ENCODE assay signal across 8 cellular contexts in the genomic region with DNA sequence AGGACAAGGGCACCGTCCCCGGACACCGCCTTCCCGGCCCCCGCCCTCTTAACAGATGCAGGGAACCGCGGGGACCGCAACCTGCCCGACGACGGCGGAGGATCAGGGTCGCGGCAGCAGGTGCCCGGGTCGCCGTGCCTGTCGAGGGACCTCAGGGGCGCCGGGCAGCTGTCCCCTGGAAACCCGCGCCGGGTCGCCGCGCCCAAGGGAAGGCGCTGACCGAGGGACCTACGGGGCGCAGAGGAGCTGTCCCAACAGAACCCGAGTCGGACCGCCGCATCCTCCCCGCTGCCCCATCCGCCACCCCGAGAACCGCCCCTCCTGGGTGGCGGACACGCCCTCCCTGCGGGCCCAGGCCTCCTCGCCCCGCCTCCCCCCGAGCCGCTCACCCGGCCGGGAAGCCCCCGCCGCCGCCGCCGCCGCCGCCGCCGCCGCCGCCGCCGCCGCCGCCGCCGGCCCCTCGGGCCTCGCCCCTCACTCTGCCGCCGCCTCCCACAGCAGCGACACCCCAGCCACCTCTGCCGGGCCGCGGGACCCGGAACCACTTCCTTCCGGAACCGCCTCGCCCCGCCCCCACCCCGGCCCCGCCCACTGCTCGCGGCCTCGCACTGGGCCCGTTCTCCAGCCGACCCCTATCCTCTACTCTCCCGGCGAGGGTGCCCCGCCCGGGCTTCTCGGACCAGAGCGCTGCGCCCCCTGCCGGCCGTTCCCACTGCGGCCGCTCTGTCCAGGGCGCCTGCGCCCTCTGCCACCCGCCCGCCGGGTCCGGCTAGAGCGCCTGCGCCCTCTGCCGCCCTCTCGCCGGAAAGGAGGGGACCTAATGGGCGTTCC. TPM values are rescaled to one million over a fixed set of nuclear protein-coding genes. Genes with fewer than 3 reads are reported as not detected.
DNase-seq lines count a peak whose midpoint lies in the region; ATAC-seq, FAIRE-seq and TF ChIP-seq lines count a peak whose summit lies in the region.

A gene (minus strand): TSS at position 543 of the 831 bp plus-strand sequence. CDS start 20,797 bp downstream, outside the sequence.

- H3K4me3 ChIP-seq in adrenal gland (peak within 1 kb of the TSS in 3 of 4 donors; percentile 25 to 85 (median 43)), left ventricle myocardium inferior (peak within 1 kb of the TSS; percentile 82), psoas muscle (peak within 1 kb of the TSS; percentile 87), urinary bladder (ENCODE audit: low read depth, low read length) (peak within 1 kb of the TSS; percentile 80)

- peak; percentile 48 for FAIRE-seq in GM12891 (lab: Jason Lieb, UNC)

- 0 to 27% (median 20%) methylated on average over 3 to 68 of the region's 107 CpGs; no CpG with 5 or more reads in 1 of the 4 donors for WGBS in adrenal gland, 4 donors
- 0 to 17% (median 0%) methylated on average over 1 to 85 of the region's 107 CpGs for WGBS in psoas muscle, 3 donors
- under 1% methylated on average over 70 of the region's 107 CpGs for WGBS in urinary bladder

- H3K27ac ChIP-seq in adrenal gland (peak within 1 kb of the TSS in 3 of 5 donors; percentile 43 to 95 (median 65)), left ventricle myocardium inferior (replicated peaks) (peak within 1 kb of the TSS; percentile 79), psoas muscle (peak within 1 kb of the TSS; percentile 83), urinary bladder (ENCODE audit: low read depth) (peak within 1 kb of the TSS; percentile 41)

- DNase-seq in GM12891 (ENCODE audit: insufficient read length, low spot score) (peak; percentile 88), NCI-H1105 treated with DMSO at 0.1 percent for 48 hours (lab: John Stamatoyannopoulos, UW) (peak; percentile 86), SW480 (ENCODE audit: low spot score) (peak; percentile 84), adrenal gland (peak; percentile 86 to 92 (median 89)), left ventricle myocardium inferior (peak; percentile 88), psoas muscle (peak; percentile 90 to 95)

- ATAC-seq in HG02759 (IDR thresholded peaks at IDR 0.05; ENCODE audit: unreplicated experiment) (peak; percentile 96), psoas muscle (peak; percentile 95 to 99 (median 96))

- no peaks in the 10 kb centered on the region for H3K9me3 ChIP-seq in adrenal gland (replicated peaks in 1 of 3)
- H3K9me3 ChIP-seq in left ventricle myocardium inferior (replicated peaks): no peaks in the 10 kb centered on the region
- no peaks in the 10 kb centered on the region for H3K9me3 ChIP-seq in psoas muscle

- H3K27me3 ChIP-seq in adrenal gland: peaks cover 6% of the 10 kb centered on the region
- H3K27me3 ChIP-seq in left ventricle myocardium inferior (ENCODE audit: low read depth): no peaks in the 10 kb centered on the region
- H3K27me3 ChIP-seq in psoas muscle (ENCODE audit: insufficient read depth in 3 of 3, low read length in 2 of 3): peaks cover 0 to 8% (median 0%) of the 10 kb centered on the region in 3 donors

- TF ChIP-seq POLR2A in GM12891 (IDR thresholded peaks at IDR 0.05; ENCODE audit: low read depth, low read length) (no peak), adrenal gland (IDR thresholded peaks at IDR 0.05) (peak in 1 of 2 donors; percentile 9)

- H3K4me1 ChIP-seq in adrenal gland (replicated peaks in 1 of 2) (no peaks in the 10 kb centered on the region), left ventricle myocardium inferior (peaks cover 25% of the 10 kb centered on the region), psoas muscle (no peaks in the 10 kb centered on the region), urinary bladder (ENCODE audit: insufficient read depth) (no peaks in the 10 kb centered on the region)

- H3K36me3 ChIP-seq in adrenal gland (replicated peaks in 1 of 2): no peaks in the 10 kb centered on the region
- no peaks in the 10 kb centered on the region for H3K36me3 ChIP-seq in left ventricle myocardium inferior
- H3K36me3 ChIP-seq in psoas muscle (ENCODE audit: insufficient read depth in 1 of 2, low read depth in 1 of 2): no peaks in the 10 kb centered on the region
- H3K36me3 ChIP-seq in urinary bladder (ENCODE audit: insufficient read depth): peaks cover under 1% of the 10 kb centered on the region

- intact Hi-C loops in adrenal gland (cut with DNase I) (loop anchor here in 1 of 2 donors (5.0 kb wide), 1 partner anchor 88 kb away; no protein-coding TSS in a partner anchor), left ventricle myocardium inferior (cut with micrococcal nuclease) (no loop called here), psoas muscle (cut with DNase I) (loop anchor here in 1 of 2 donors (5.0 kb wide), 1 partner anchor 83 kb away; no protein-coding TSS in a partner anchor)

- peak; percentile 48 to 87 (median 62) for TF ChIP-seq CTCF in adrenal gland (IDR thresholded peaks at IDR 0.05)
- peak; percentile 81 for TF ChIP-seq CTCF in left ventricle myocardium inferior (IDR thresholded peaks at IDR 0.05; ENCODE audit: borderline replicate concordance)
- peak; percentile 75 for TF ChIP-seq CTCF in psoas muscle (IDR thresholded peaks at IDR 0.05)

TF ChIP-seq in GM12891, 5 proteins besides CTCF, POLR2A, EP300 and RAD21:
- TF ChIP-seq PAX5 (IDR thresholded peaks at IDR 0.05; ENCODE audit: insufficient read depth, low read length, severe bottlenecking) (no peak), TAF1 (IDR thresholded peaks at IDR 0.05; ENCODE audit: low read depth, low read length) (no peak), POLR2AphosphoS5 (IDR thresholded peaks at IDR 0.05; ENCODE audit: low read depth, low read length) (no peak), POU2F2 (IDR thresholded peaks at IDR 0.05; ENCODE audit: low read depth, low read length) (no peak), SPI1 (IDR thresholded peaks at IDR 0.05; ENCODE audit: low read depth, low read length) (no peak)

RNA-seq across cellular contexts. Expression of the gene that starts here (rescaled TPM):
- polyA plus RNA-seq in GM12891 (2012; ENCODE audit: low read depth, missing spikeins): 0.89 TPM
- total RNA-seq in adrenal gland (1 to 10 TPM; 1.4 to 9.1 (median 5.4) TPM), left ventricle myocardium inferior (7.7 TPM), psoas muscle (1 to 10 TPM; 6.2 to 8.2 (median 7.0) TPM), urinary bladder (25.6 TPM)
- polyA plus RNA-seq in adrenal gland (1 to 10 TPM; 2.8 to 5.6 (median 4.3) TPM), psoas muscle (1 to 10 TPM; 1.7 to 3.7 (median 2.7) TPM), urinary bladder (3.8 TPM)

Comparison
In these comparisons a context has a peak if more than half of its experiments do, and no peak if none do; other contexts are left out.
1. Peak in every context shown above with its lines: DNase-seq, ATAC-seq, H3K4me3 ChIP-seq and H3K27ac ChIP-seq.